Comparison of ENCODE assay signal across 8 cellular contexts in the genomic region with DNA sequence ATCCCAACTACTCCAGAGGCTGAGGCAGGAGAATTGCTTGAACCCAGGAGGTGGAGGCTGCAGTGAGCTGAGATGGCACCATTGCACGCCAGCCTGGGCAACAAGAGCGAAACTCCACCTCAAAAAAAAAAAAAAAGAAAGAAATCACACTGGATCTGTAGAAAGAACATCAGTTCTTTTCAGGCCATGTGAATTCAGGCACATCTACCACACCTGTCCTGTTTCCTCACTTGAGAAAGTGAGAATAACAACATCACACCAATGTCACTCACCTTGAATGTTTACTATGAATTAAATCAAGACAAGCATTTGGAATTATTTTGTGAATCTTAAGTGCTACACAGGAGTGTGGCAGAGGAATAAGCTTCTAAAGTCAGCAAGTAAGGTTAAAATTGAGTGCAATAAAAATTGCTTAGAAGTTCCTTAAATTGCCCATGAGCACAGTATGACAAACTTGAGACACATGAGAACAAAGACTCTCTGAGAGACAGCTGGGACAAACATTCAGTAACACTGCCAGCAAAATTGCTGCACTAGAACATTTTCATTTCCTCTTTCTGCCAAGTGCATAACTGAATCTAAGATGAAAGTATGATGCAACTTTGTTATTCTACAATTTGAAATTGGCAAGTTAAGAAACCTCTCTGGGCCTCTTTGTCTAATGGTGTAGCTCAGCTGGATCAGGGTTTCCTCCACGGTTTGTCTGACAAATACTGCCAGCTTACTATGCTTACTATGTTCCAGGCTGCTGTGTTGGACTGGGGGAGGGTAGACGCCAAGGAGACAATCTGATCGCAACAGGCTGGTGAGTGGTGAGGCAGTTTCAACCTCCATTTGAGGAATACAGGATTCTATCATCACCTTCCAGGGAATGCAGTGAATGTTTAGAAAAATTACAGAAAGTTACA. TPM values are rescaled to one million over a fixed set of nuclear protein-coding genes. Genes with fewer than 3 reads are reported as not detected.
DNase-seq lines count a peak whose midpoint lies in the region; ATAC-seq and TF ChIP-seq lines count a peak whose summit lies in the region.

No MANE protein-coding gene starts in this region.

- no peak for TF ChIP-seq CTCF in GM10248 (IDR thresholded peaks at IDR 0.05; ENCODE audit: control extremely low read depth, extremely low read depth, low read depth, missing control alignments)
- TF ChIP-seq CTCF in coronary artery (IDR thresholded peaks at IDR 0.05) = no peak

- no peaks in the 10 kb centered on the region for H3K9me3 ChIP-seq in mesodermal cell (ENCODE audit: control insufficient read depth, low read length)

- peak; percentile 56 for ATAC-seq in GM21576 (IDR thresholded peaks at IDR 0.05; ENCODE audit: unreplicated experiment)

- no peaks in the 10 kb centered on the region for H3K36me3 ChIP-seq in mesodermal cell (ENCODE audit: control insufficient read depth, insufficient read depth, low read length)

- CTCF ChIA-PET in GM10248 (lab: Yijun Ruan, JAX) = interaction anchor here (0.8 to 1.9 kb wide), 5 partner anchors 27 to 875 kb away, joined by 3 to 6 read pairs (median 4); no protein-coding TSS in a partner anchor

- peak overlapping the region; percentile 79 for H3K4me3 ChIP-seq in coronary artery
- no peak overlapping the region for H3K4me3 ChIP-seq in mesodermal cell (ENCODE audit: extremely low read depth, insufficient read depth, low read length, poor library complexity, severe bottlenecking)

- in situ Hi-C loops in KBM-7 (cut with MboI; ENCODE audit: low pct_unique_long_range_greater_than_20kb, low sequenced_read_pairs) = no loop called here

- peak overlapping the region; percentile 93 to 94 for H3K27ac ChIP-seq in coronary artery
- peak overlapping the region; percentile 59 for H3K27ac ChIP-seq in mesodermal cell (ENCODE audit: low read depth, low read length, severe bottlenecking)
- peak overlapping the region; percentile 95 for H3K27ac ChIP-seq in substantia nigra (ENCODE audit: low read depth, low read length, poor library complexity, severe bottlenecking)

- WGBS in mesodermal cell (ENCODE audit: insufficient coverage in 2 of 2), 2 experiments = 67% methylated on average over 1 of the region's 5 CpGs; no CpG with 5 or more reads in 1 of the 2 experiments

- POLR2A ChIA-PET in GM10248 (lab: Yijun Ruan, JAX) = interaction anchor here (0.5 to 0.6 kb wide), 2 partner anchors 27 to 225 kb away, joined by 3 read pairs; no protein-coding TSS in a partner anchor

- DNase-seq in GM10248 (ENCODE audit: extremely low spot score) (peak; percentile 78), KBM-7 (peak; percentile 94), UCSD-AML1 (lab: John Stamatoyannopoulos, UW; ENCODE audit: unreplicated experiment) (peak; percentile 51), coronary artery (ENCODE audit: low spot score) (no peak), substantia nigra (lab: John Stamatoyannopoulos, UW) (peak in 22 of 49 donors; percentile 1 to 67 (median 14)), iPS-NIHi11 (ENCODE audit: low spot score) (no peak)

- H3K4me1 ChIP-seq in mesodermal cell (ENCODE audit: control insufficient read depth, insufficient read depth, low read length, poor library complexity, severe bottlenecking) = peaks cover 17% of the 10 kb centered on the region

RNA-seq across cellular contexts. Expression of gene RIC1, which starts 1.9 kb away (rescaled TPM):
- polyA plus RNA-seq in mesodermal cell (2013, experiment 1 of 2) = 23.1 TPM
- 20.8 TPM for polyA plus RNA-seq in mesodermal cell (2013, experiment 2 of 2)

Comparison
In these comparisons a context has a peak if more than half of its experiments do, and no peak if none do; other contexts are left out.
1. DNase-seq: peak in GM10248 (single experiment), KBM-7 (single experiment) and UCSD-AML1 (single experiment); none in coronary artery (single experiment) and iPS-NIHi11 (single experiment).
2. Peak in every context shown above with its lines, with median percentiles within 50 percentile points of each other: H3K27ac ChIP-seq.